ENCODE assay signal across 8 cellular contexts in genomic region chr1:24413350-24414163, GRCh38. TPM values are rescaled to one million over a fixed set of nuclear protein-coding genes. Genes with fewer than 3 reads are reported as not detected.
DNase-seq lines count a peak whose midpoint lies in the region; ATAC-seq, FAIRE-seq and TF ChIP-seq lines count a peak whose summit lies in the region.

TSS of gene STPG1 (minus strand) at chr1:24413782. CDS start at chr1:24401388, 12,394 bp downstream.

- H4K20me1 ChIP-seq in BLaER1 (peaks cover 16% of the 10 kb centered on the region), keratinocyte (ENCODE audit: control insufficient read depth, extremely low read depth, insufficient read depth, low read length) (no peaks in the 10 kb centered on the region)

- dilution Hi-C loops in keratinocyte (cut with MboI; ENCODE audit: extremely low pct_ligation_motif_present, low sequenced_read_pairs): no loop called here

- peak within 1 kb of the TSS; percentile 82 for H3K4me3 Mint-ChIP-seq in chondrocyte (ENCODE audit: unreplicated experiment)

- peaks cover 58% of the 10 kb centered on the region for H3K4me1 Mint-ChIP-seq in chondrocyte (ENCODE audit: low read depth)

- H3K9ac ChIP-seq in BLaER1 (no peak within 1 kb of the TSS; the same call in 1 of the 2 replicates), keratinocyte (ENCODE audit: control insufficient read depth, extremely low read depth, insufficient read depth, low read length) (peak within 1 kb of the TSS; percentile 94)

- TF ChIP-seq CTCF in chondrocyte (IDR thresholded peaks at IDR 0.05): no peak
- no peak for TF ChIP-seq CTCF in keratinocyte (optimal IDR thresholded peaks at IDR 0.05 in 1 of 3, IDR thresholded peaks at IDR 0.05 in 1 of 3, conservative IDR thresholded peaks at IDR 0.05 in 1 of 3; ENCODE audit: extremely low read depth in 1 of 3, insufficient read depth in 2 of 3, low read length in 3 of 3)

- H3K27ac Mint-ChIP-seq in chondrocyte (ENCODE audit: unreplicated experiment): peak within 1 kb of the TSS; percentile 80

- POLR2A ChIA-PET in HEK293T (lab: Yijun Ruan, JAX): interaction anchor here (0.7 to 1.7 kb wide), 6 partner anchors 10 to 127 kb away, joined by 3 to 4 read pairs (median 3); no protein-coding TSS in a partner anchor

- no peaks in the 10 kb centered on the region for H3K9me3 Mint-ChIP-seq in chondrocyte (ENCODE audit: low read depth)

- H3K4me2 ChIP-seq in BLaER1 (peak within 1 kb of the TSS; percentile 73), keratinocyte (ENCODE audit: control insufficient read depth, extremely low read depth, insufficient read depth, low read depth, low read length) (peak within 1 kb of the TSS; percentile 75)

- CTCF ChIA-PET in HEK293T (lab: Yijun Ruan, JAX): interaction anchor here (0.8 to 1.1 kb wide), 2 partner anchors 22 to 212 kb away, joined by 4 read pairs; no protein-coding TSS in a partner anchor

- peaks cover 26% of the 10 kb centered on the region for H3K79me2 ChIP-seq in keratinocyte (ENCODE audit: control insufficient read depth, insufficient read depth, low read length)

- no peak for ATAC-seq in GM18858 (IDR thresholded peaks at IDR 0.05; ENCODE audit: unreplicated experiment)

- H3K27me3 ChIP-seq in BLaER1 (peaks cover 28% of the 10 kb centered on the region), keratinocyte (ENCODE audit: control insufficient read depth, extremely low read depth, insufficient read depth, low read length) (no peaks in the 10 kb centered on the region)

- peaks cover 2% of the 10 kb centered on the region for H3K9me1 ChIP-seq in keratinocyte (ENCODE audit: control insufficient read depth, extremely low read depth, insufficient read depth, low read length)

- peak; percentile 90 for DNase-seq in HEK293T (ENCODE audit: extremely low spot score)
- DNase-seq in NCI-H226: peak; percentile 88
- peak; percentile 64 to 69 for DNase-seq in activated CD4-positive, alpha-beta T cell treated with anti-CD3 and anti-CD28 coated beads for 24 hours (ENCODE audit: low read depth in 2 of 2)
- no peak for DNase-seq in chondrocyte (ENCODE audit: low spot score)
- peak; percentile 69 for DNase-seq in keratinocyte (ENCODE audit: low read depth, low spot score)
- DNase-seq in stimulated activated CD4-positive, alpha-beta T cell treated with anti-CD3 and anti-CD28 coated beads, Interleukin-12 subunit alpha, Interleukin-12 subunit beta, amount 100 ng/mL, for 4 hours: peak; percentile 67

- no peaks in the 10 kb centered on the region for H3K36me3 ChIP-seq in BLaER1
- H3K36me3 ChIP-seq in keratinocyte (ENCODE audit: control insufficient read depth in 2 of 2, extremely low read depth in 1 of 2, insufficient read depth in 2 of 2, low read length in 2 of 2): peaks cover 0 to under 1% of the 10 kb centered on the region in 2 experiments

- H3K36me3 Mint-ChIP-seq in chondrocyte (ENCODE audit: low read depth): no peaks in the 10 kb centered on the region

- H3K27ac ChIP-seq in BLaER1 (no peak within 1 kb of the TSS), keratinocyte (ENCODE audit: control insufficient read depth, insufficient read depth, low read length) (peak within 1 kb of the TSS; percentile 92)

- peaks cover 28% of the 10 kb centered on the region for H3K4me1 ChIP-seq in BLaER1
- H3K4me1 ChIP-seq in keratinocyte (ENCODE audit: control insufficient read depth, extremely low read depth, insufficient read depth, low read length): peaks cover 66% of the 10 kb centered on the region

- FAIRE-seq in keratinocyte (lab: Jason Lieb, UNC): peak; percentile 75

- H3K9me3 ChIP-seq in BLaER1 (no peaks in the 10 kb centered on the region), keratinocyte (ENCODE audit: control insufficient read depth, low read depth, low read length) (no peaks in the 10 kb centered on the region)

- peak within 1 kb of the TSS; percentile 68 for H3K4me3 ChIP-seq in BLaER1
- peak within 1 kb of the TSS; percentile 70 to 91 (median 79) for H3K4me3 ChIP-seq in keratinocyte (ENCODE audit: control insufficient read depth in 2 of 3, extremely low read depth in 1 of 3, insufficient read depth in 2 of 3, low read depth in 1 of 3, low read length in 3 of 3)

- H3K27me3 Mint-ChIP-seq in chondrocyte (ENCODE audit: low read depth): no peaks in the 10 kb centered on the region

- H2AFZ ChIP-seq in keratinocyte (ENCODE audit: control insufficient read depth, low read length): peak within 1 kb of the TSS; percentile 76

TF ChIP-seq in HEK293T, 16 proteins besides CTCF, POLR2A, EP300 and RAD21:
- TF ChIP-seq ZNF384 (IDR thresholded peaks at IDR 0.05) (peak; percentile 25; the same call in 1 of the 2 replicates), L3MBTL2 (conservative IDR thresholded peaks at IDR 0.05) (0 out of 2 replicates have a peak, but pooled peaks have one; percentile 22), PKNOX1 (IDR thresholded peaks at IDR 0.05) (no peak)

RNA-seq across cellular contexts. Expression of gene STPG1, which starts in this region (rescaled TPM):
- 5.0 to 6.8 TPM (median 5.8 TPM) in 3 replicates for total RNA-seq in chondrocyte
- polyA plus RNA-seq in keratinocyte: 15.3 to 16.9 TPM (median 16.6 TPM) in 3 replicates
- polyA plus RNA-seq in keratinocyte (2011; ENCODE audit: low read depth): 6.5 TPM
- 14.6 and 19.3 TPM in 2 replicates for polyA plus RNA-seq in keratinocyte (2011; cell fraction: cytosol; rRNA removed)
- 20.6 TPM in 2 replicates for polyA plus RNA-seq in keratinocyte (2011; cell fraction: nucleus; rRNA removed)
- 8.2 and 12.3 TPM in 2 replicates for polyA plus RNA-seq in keratinocyte (2012; ENCODE audit: low replicate concordance)
- 8.8 to 12.6 TPM (median 10.7 TPM) in 3 replicates for polyA minus RNA-seq in keratinocyte
- 3.6 TPM for polyA minus RNA-seq in keratinocyte (2011; cell fraction: cytosol; rRNA and poly(A)+ RNA removed)
- polyA minus RNA-seq in keratinocyte (2011; cell fraction: nucleus; rRNA and poly(A)+ RNA removed): 9.4 and 16.4 TPM in 2 replicates
